Comparison of ENCODE assay signal across 1 cellular context in genomic region chr9:126676685-126677143, GRCh38.
TF ChIP-seq lines count a peak whose summit lies in the region.

No MANE protein-coding gene starts in this region.

TF ChIP-seq in H1, 55 proteins besides CTCF, POLR2A, EP300 and RAD21 (continued from another document):
- TF ChIP-seq PHF8 (conservative IDR thresholded peaks at IDR 0.05; ENCODE audit: low read depth, low read length) (no peak), SP1 (IDR thresholded peaks at IDR 0.05; ENCODE audit: low read depth, low read length) (peak; percentile 94), TAF1 (IDR thresholded peaks at IDR 0.05; ENCODE audit: low read depth, low read length) (no peak), NANOG (IDR thresholded peaks at IDR 0.05; ENCODE audit: insufficient read depth, low read depth, low read length, poor library complexity, severe bottlenecking) (peak; percentile 100), SIX5 (IDR thresholded peaks at IDR 0.05; ENCODE audit: low read depth, low read length) (no peak), CHD2 (IDR thresholded peaks at IDR 0.05; ENCODE audit: low read length) (peak; percentile 56; the same call in 1 of the 2 replicates), MAX (IDR thresholded peaks at IDR 0.05) (peak; percentile 81), USF2 (IDR thresholded peaks at IDR 0.05; ENCODE audit: low read length) (no peak), ASH2L (IDR thresholded peaks at IDR 0.05; ENCODE audit: low read length) (no peak), CREB1 (IDR thresholded peaks at IDR 0.05) (peak; percentile 70; the same call in 1 of the 2 replicates), CTBP2 (IDR thresholded peaks at IDR 0.05; ENCODE audit: borderline replicate concordance, insufficient read depth, insufficient read length, low read length) (peak; percentile 93), BCL11A (IDR thresholded peaks at IDR 0.05; ENCODE audit: low read depth in 2 of 2, low read length in 2 of 2) (peak; percentile 96 to 99), GTF2F1 (IDR thresholded peaks at IDR 0.05; ENCODE audit: borderline replicate concordance, low read depth, low read length) (no peak), JUN (IDR thresholded peaks at IDR 0.05; ENCODE audit: low read depth, low read length) (peak; percentile 36; the same call in 1 of the 2 replicates), MAFK (IDR thresholded peaks at IDR 0.05; ENCODE audit: low read depth, low read length) (0 out of 2 replicates have a peak, but pooled peaks have one; percentile 8), TCF12 (IDR thresholded peaks at IDR 0.05; ENCODE audit: low read depth, low read length) (peak; percentile 91), POLR2AphosphoS5 (IDR thresholded peaks at IDR 0.05; ENCODE audit: low read depth, low read length) (no peak), EZH2 (IDR thresholded peaks at IDR 0.05; ENCODE audit: low read depth, low read length, severe bottlenecking) (no peak), RFX5 (IDR thresholded peaks at IDR 0.05; ENCODE audit: borderline replicate concordance, low read depth, low read length) (no peak), TBP (IDR thresholded peaks at IDR 0.05; ENCODE audit: low read depth, low read length) (peak; percentile 46; the same call in 1 of the 2 replicates), EGR1 (IDR thresholded peaks at IDR 0.05; ENCODE audit: borderline replicate concordance, low read depth, low read length) (no peak), KDM4A (IDR thresholded peaks at IDR 0.05; ENCODE audit: low read depth, low read length, severe bottlenecking) (peak; percentile 41), TEAD4 (IDR thresholded peaks at IDR 0.05; ENCODE audit: low read depth, low read length) (peak; percentile 46; the same call in 1 of the 2 replicates), BACH1 (IDR thresholded peaks at IDR 0.05; ENCODE audit: low read length) (no peak), HDAC2 (IDR thresholded peaks at IDR 0.05; ENCODE audit: borderline replicate concordance in 1 of 2, low read depth in 2 of 2, low read length in 2 of 2) (peak; percentile 43 to 92; a peak in 2 of 4 replicates), CBX8 (IDR thresholded peaks at IDR 0.05; ENCODE audit: borderline replicate concordance, low read depth, low read length) (no peak), POU5F1 (IDR thresholded peaks at IDR 0.05; ENCODE audit: low read depth, low read length) (peak; percentile 99), KDM1A (IDR thresholded peaks at IDR 0.05; ENCODE audit: borderline replicate concordance, low read length) (peak; percentile 98), SAP30 (IDR thresholded peaks at IDR 0.05; ENCODE audit: insufficient read depth, insufficient replicate concordance, low read length) (no peak), GABPA (IDR thresholded peaks at IDR 0.05; ENCODE audit: borderline replicate concordance, insufficient read depth, low read length) (peak; percentile 52; the same call in 1 of the 2 replicates), JUND (IDR thresholded peaks at IDR 0.05; ENCODE audit: low read length) (peak; percentile 23; the same call in 1 of the 2 replicates), SP4 (IDR thresholded peaks at IDR 0.05; ENCODE audit: low read length) (no peak), SUZ12 (IDR thresholded peaks at IDR 0.05; ENCODE audit: low read length) (0 out of 2 replicates have a peak, but pooled peaks have one; percentile 5), FOSL1 (IDR thresholded peaks at IDR 0.05; ENCODE audit: insufficient read depth, low read depth, low read length) (no peak)
- TF ChIP-seq, protein P1, sequence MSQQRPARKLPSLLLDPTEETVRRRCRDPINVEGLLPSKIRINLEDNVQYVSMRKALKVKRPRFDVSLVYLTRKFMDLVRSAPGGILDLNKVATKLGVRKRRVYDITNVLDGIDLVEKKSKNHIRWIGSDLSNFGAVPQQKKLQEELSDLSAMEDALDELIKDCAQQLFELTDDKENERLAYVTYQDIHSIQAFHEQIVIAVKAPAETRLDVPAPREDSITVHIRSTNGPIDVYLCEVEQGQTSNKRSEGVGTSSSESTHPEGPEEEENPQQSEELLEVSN (IDR thresholded peaks at IDR 0.05): peak; percentile 86
- TF ChIP-seq, protein P2, sequence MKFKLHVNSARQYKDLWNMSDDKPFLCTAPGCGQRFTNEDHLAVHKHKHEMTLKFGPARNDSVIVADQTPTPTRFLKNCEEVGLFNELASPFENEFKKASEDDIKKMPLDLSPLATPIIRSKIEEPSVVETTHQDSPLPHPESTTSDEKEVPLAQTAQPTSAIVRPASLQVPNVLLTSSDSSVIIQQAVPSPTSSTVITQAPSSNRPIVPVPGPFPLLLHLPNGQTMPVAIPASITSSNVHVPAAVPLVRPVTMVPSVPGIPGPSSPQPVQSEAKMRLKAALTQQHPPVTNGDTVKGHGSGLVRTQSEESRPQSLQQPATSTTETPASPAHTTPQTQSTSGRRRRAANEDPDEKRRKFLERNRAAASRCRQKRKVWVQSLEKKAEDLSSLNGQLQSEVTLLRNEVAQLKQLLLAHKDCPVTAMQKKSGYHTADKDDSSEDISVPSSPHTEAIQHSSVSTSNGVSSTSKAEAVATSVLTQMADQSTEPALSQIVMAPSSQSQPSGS (IDR thresholded peaks at IDR 0.05; ENCODE audit: low read length): peak; percentile 60; the same call in 1 of the 2 replicates
